1 cellular context compared by ENCODE assay signal in genomic region chr2:170921873-170922272, GRCh38.
TF ChIP-seq lines count a peak whose summit lies in the region.
"Not testable (repeated sequence)": the region's sequence is repeated elsewhere in the genome, so short reads cannot be mapped to it uniquely, and the experiment has no call there.

No MANE protein-coding gene starts in this region.

TF ChIP-seq in HepG2, 621 proteins besides CTCF, POLR2A, EP300 and RAD21 (continued from another document):
- peak; percentile 90 for TF ChIP-seq FOXP4 (CRISPR knock-in tag; IDR thresholded peaks at IDR 0.05)
- not testable (repeated sequence) for TF ChIP-seq FOXA1, SOX6, LCORL, SOX13 (IDR thresholded peaks at IDR 0.05)
- peak; percentile 53 for TF ChIP-seq FOXA1 (CRISPR knock-in tag; IDR thresholded peaks at IDR 0.05)
- TF ChIP-seq ASH2L (IDR thresholded peaks at IDR 0.05; ENCODE audit: insufficient read length, low read depth, low read length) = peak; percentile 34
- TF ChIP-seq ZNF431 (CRISPR knock-in tag; IDR thresholded peaks at IDR 0.05; ENCODE audit: borderline replicate concordance, low read depth) = 0 out of 2 replicates have a peak, but pooled peaks have one; percentile 43
- TF ChIP-seq ARID5B (CRISPR knock-in tag; IDR thresholded peaks at IDR 0.05) = peak; percentile 40; the same call in 1 of the 2 replicates
- TF ChIP-seq FOXO1 (CRISPR knock-in tag; IDR thresholded peaks at IDR 0.05) = peak; percentile 61; the same call in 1 of the 2 replicates
- 0 out of 2 replicates have a peak, but pooled peaks have one; percentile 25 for TF ChIP-seq MED1 (CRISPR knock-in tag; IDR thresholded peaks at IDR 0.05)
- TF ChIP-seq KAT8 (CRISPR knock-in tag; IDR thresholded peaks at IDR 0.05) = 0 out of 2 replicates have a peak, but pooled peaks have one; percentile 40
- peak; percentile 26; the same call in 1 of the 2 replicates for TF ChIP-seq HDAC1 (CRISPR knock-in tag; IDR thresholded peaks at IDR 0.05)
- peak; percentile 61; the same call in 1 of the 2 replicates for TF ChIP-seq FOXK2 (IDR thresholded peaks at IDR 0.05)
- TF ChIP-seq RCOR2 (CRISPR knock-in tag; IDR thresholded peaks at IDR 0.05) = peak; percentile 16; the same call in 1 of the 2 replicates
- TF ChIP-seq HNF4A (CRISPR knock-in tag; IDR thresholded peaks at IDR 0.05) = peak; percentile 40
- TF ChIP-seq HMG20A (CRISPR knock-in tag; IDR thresholded peaks at IDR 0.05; ENCODE audit: borderline replicate concordance) = 0 out of 2 replicates have a peak, but pooled peaks have one; percentile 24
- 0 out of 2 replicates have a peak, but pooled peaks have one; percentile 74 for TF ChIP-seq SETDB1 (CRISPR knock-in tag; IDR thresholded peaks at IDR 0.05; ENCODE audit: borderline replicate concordance)
- TF ChIP-seq THAP11 (CRISPR knock-in tag; IDR thresholded peaks at IDR 0.05) = peak; percentile 64
- TF ChIP-seq FOSL2 (CRISPR knock-in tag; IDR thresholded peaks at IDR 0.05) = peak; percentile 30; the same call in 1 of the 2 replicates
- TF ChIP-seq KDM6A (CRISPR knock-in tag; IDR thresholded peaks at IDR 0.05; ENCODE audit: low read depth) = peak; percentile 40; the same call in 1 of the 2 replicates
- TF ChIP-seq FOXA3 (CRISPR knock-in tag; IDR thresholded peaks at IDR 0.05) = peak; percentile 75
- peak; percentile 74 for TF ChIP-seq POGZ (CRISPR knock-in tag; IDR thresholded peaks at IDR 0.05)
- TF ChIP-seq ZNF501 (CRISPR knock-in tag; IDR thresholded peaks at IDR 0.05) = peak; percentile 56; the same call in 1 of the 2 replicates
- peak; percentile 97 for TF ChIP-seq SOX6 (CRISPR knock-in tag; IDR thresholded peaks at IDR 0.05)
- peak; percentile 79 for TF ChIP-seq HNF1B (CRISPR knock-in tag; IDR thresholded peaks at IDR 0.05)
- peak; percentile 85 for TF ChIP-seq ZNF710 (CRISPR knock-in tag; IDR thresholded peaks at IDR 0.05; ENCODE audit: borderline replicate concordance)
- TF ChIP-seq GFI1 (CRISPR knock-in tag; IDR thresholded peaks at IDR 0.05; ENCODE audit: borderline replicate concordance) = 0 out of 2 replicates have a peak, but pooled peaks have one; percentile 38
- peak; percentile 83 for TF ChIP-seq ZNF770 (CRISPR knock-in tag; IDR thresholded peaks at IDR 0.05)
- 0 out of 4 replicates have a peak, but pooled peaks of 1 of the 2 experiments have one; percentile 21 for TF ChIP-seq HMGXB4 (CRISPR knock-in tag; IDR thresholded peaks at IDR 0.05; ENCODE audit: borderline replicate concordance in 1 of 2, low read depth in 1 of 2)
- TF ChIP-seq ZNF317 (CRISPR knock-in tag; IDR thresholded peaks at IDR 0.05) = 0 out of 2 replicates have a peak, but pooled peaks have one; percentile 31
- TF ChIP-seq ZNF234 (CRISPR knock-in tag; conservative IDR thresholded peaks at IDR 0.05) = 0 out of 2 replicates have a peak, but pooled peaks have one; percentile 32
- TF ChIP-seq ELF3 (CRISPR knock-in tag; IDR thresholded peaks at IDR 0.05) = peak; percentile 55; the same call in 1 of the 2 replicates
- TF ChIP-seq TEAD3 (CRISPR knock-in tag; optimal IDR thresholded peaks at IDR 0.05; ENCODE audit: borderline replicate concordance) = peak; percentile 47
- 0 out of 2 replicates have a peak, but pooled peaks have one; percentile 24 for TF ChIP-seq CBX5 (CRISPR knock-in tag; IDR thresholded peaks at IDR 0.05; ENCODE audit: borderline replicate concordance)
- TF ChIP-seq FOXK1 (CRISPR knock-in tag; IDR thresholded peaks at IDR 0.05; ENCODE audit: borderline replicate concordance, low read depth) = 0 out of 2 replicates have a peak, but pooled peaks have one; percentile 53
- TF ChIP-seq CEBPB (IDR thresholded peaks at IDR 0.05; ENCODE audit: borderline replicate concordance, low read depth, low read length) = peak; percentile 63; the same call in 1 of the 2 replicates
- TF ChIP-seq ZFP36L1 (CRISPR knock-in tag; IDR thresholded peaks at IDR 0.05) = peak; percentile 32; the same call in 1 of the 2 replicates
- peak; percentile 60; the same call in 1 of the 2 replicates for TF ChIP-seq LCORL (CRISPR knock-in tag; IDR thresholded peaks at IDR 0.05)
- TF ChIP-seq SOX13 (CRISPR knock-in tag; conservative IDR thresholded peaks at IDR 0.05 in 1 of 2, IDR thresholded peaks at IDR 0.05 in 1 of 2) = peak in 1 of 2 experiments; percentile 95; a peak in 2 of 4 replicates
